Comparison of ENCODE assay signal across 15 cellular contexts in the genomic region with DNA sequence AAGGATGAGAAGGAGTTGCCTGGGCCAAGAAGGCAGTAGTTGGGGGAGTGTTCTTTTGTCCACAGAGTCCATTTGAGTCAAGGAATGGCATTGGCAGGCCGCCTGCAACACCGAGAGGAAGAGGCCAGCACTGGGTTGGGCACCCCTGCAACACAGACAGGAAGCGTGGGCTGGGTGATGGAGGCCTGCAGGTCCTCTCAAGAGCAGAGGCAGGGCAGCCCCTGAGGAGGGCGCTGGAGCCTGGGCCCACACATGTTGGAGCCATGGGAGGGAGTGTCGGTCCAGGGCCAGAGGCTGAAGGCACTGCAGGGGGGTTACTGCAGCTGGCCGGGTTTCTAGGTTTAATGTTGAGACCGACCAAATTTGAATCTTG.
DNase-seq lines count a peak whose midpoint lies in the region; ATAC-seq, FAIRE-seq and TF ChIP-seq lines count a peak whose summit lies in the region.
"Had no signal": no experiment of that assay in that cellular context is flagged by ENCODE, and none has a peak within 500 bp of the region (broad histone marks: within the 10 kb centered on the region; RNA-seq: fewer than 3 reads in every experiment).

No MANE protein-coding gene starts in this region.

- H3K9me3 Mint-ChIP-seq in WTC11, result no peaks in the 10 kb centered on the region
- H3K9me3 Mint-ChIP-seq: T-helper 2 cell treated with Interferon-gamma antibody and Interleukin-4, amounts not matched to agents 5 μg/mL and 100 μg/mL, for 36 hours had no signal

- CTCF ChIA-PET in WTC11 (lab: Charles Lee) (interaction anchor here (1.0 to 3.8 kb wide), 35 partner anchors 9 to 357 kb away, joined by 3 to 69 read pairs (median 9); no protein-coding TSS in a partner anchor), HEK293T (lab: Yijun Ruan, JAX) (interaction anchor here (0.7 to 2.2 kb wide), 8 partner anchors 9 to 263 kb away, joined by 3 to 32 read pairs (median 5); no protein-coding TSS in a partner anchor)

- H3K27me3 Mint-ChIP-seq in WTC11 (ENCODE audit: low read depth), result no peaks in the 10 kb centered on the region; the same call in 1 of the 2 replicates

- ATAC-seq in WTC11 (peak; percentile 65), GM18519 (IDR thresholded peaks at IDR 0.05; ENCODE audit: low FRiP score, unreplicated experiment) (no peak)

- no peaks in the 10 kb centered on the region for H3K4me1 Mint-ChIP-seq in WTC11

- TF ChIP-seq CTCF in WTC11 (IDR thresholded peaks at IDR 0.05), result no peak

- H3K36me3 Mint-ChIP-seq in WTC11, result no peaks in the 10 kb centered on the region

- no peak overlapping the region for H3K27ac Mint-ChIP-seq in WTC11
- H3K27ac Mint-ChIP-seq: T-helper 2 cell treated with Interferon-gamma antibody and Interleukin-4, amounts not matched to agents 5 μg/mL and 100 μg/mL, for 36 hours had no signal

- POLR2A ChIA-PET in WTC11 (lab: Charles Lee), result no interaction called here
- POLR2A ChIA-PET in HEK293T (lab: Yijun Ruan, JAX), result no interaction called here

- FAIRE-seq in GM19239 (lab: Jason Lieb, UNC), result no peak
- FAIRE-seq: GM18507 had no signal

- peak; percentile 22 for DNase-seq in stimulated activated CD4-positive, alpha-beta T cell treated with anti-CD3 and anti-CD28 coated beads, Interleukin-15, amount 100 ng/mL, for 24 hours
- DNase-seq in stimulated activated CD4-positive, alpha-beta T cell treated with anti-CD3 and anti-CD28 coated beads, Interleukin-4, amount 100 ng/mL, for 1 hour, result no peak
- DNase-seq in WTC11 (ENCODE audit: low spot score) (peak; percentile 47), iPS-NIHi11 (ENCODE audit: low spot score) (peak; percentile 52), GM19239 (ENCODE audit: insufficient read length, low spot score) (no peak), HEK293T (ENCODE audit: extremely low spot score) (no peak)
- no peak for DNase-seq in activated CD4-positive, CD25-positive, alpha-beta regulatory T cell treated with anti-CD3 and anti-CD28 coated beads, Interleukin-2, amount 50 U/mL, for 72 hours
- DNase-seq: C1 segment of cervical spinal cord, GF-D8, NCI-H146, NCI-H526 treated with DMSO at 0.1 percent for 48 hours, retina had no signal

- H3K4me3 Mint-ChIP-seq in WTC11, result no peak overlapping the region
- H3K4me3 Mint-ChIP-seq: T-helper 2 cell treated with Interferon-gamma antibody and Interleukin-4, amounts not matched to agents 5 μg/mL and 100 μg/mL, for 36 hours had no signal

TF ChIP-seq in WTC11, 78 proteins besides CTCF, POLR2A, EP300 and RAD21:
- TF ChIP-seq, protein P1, sequence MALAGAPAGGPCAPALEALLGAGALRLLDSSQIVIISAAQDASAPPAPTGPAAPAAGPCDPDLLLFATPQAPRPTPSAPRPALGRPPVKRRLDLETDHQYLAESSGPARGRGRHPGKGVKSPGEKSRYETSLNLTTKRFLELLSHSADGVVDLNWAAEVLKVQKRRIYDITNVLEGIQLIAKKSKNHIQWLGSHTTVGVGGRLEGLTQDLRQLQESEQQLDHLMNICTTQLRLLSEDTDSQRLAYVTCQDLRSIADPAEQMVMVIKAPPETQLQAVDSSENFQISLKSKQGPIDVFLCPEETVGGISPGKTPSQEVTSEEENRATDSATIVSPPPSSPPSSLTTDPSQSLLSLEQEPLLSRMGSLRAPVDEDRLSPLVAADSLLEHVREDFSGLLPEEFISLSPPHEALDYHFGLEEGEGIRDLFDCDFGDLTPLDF (CRISPR knock-in tag; IDR thresholded peaks at IDR 0.05), result no peak
- no peak for TF ChIP-seq ATF1 (CRISPR knock-in tag; IDR thresholded peaks at IDR 0.05)
- TF ChIP-seq MYBL2 (CRISPR knock-in tag; IDR thresholded peaks at IDR 0.05), result no peak
- no peak for TF ChIP-seq RORB (CRISPR knock-in tag; IDR thresholded peaks at IDR 0.05)
- TF ChIP-seq, protein P2, sequence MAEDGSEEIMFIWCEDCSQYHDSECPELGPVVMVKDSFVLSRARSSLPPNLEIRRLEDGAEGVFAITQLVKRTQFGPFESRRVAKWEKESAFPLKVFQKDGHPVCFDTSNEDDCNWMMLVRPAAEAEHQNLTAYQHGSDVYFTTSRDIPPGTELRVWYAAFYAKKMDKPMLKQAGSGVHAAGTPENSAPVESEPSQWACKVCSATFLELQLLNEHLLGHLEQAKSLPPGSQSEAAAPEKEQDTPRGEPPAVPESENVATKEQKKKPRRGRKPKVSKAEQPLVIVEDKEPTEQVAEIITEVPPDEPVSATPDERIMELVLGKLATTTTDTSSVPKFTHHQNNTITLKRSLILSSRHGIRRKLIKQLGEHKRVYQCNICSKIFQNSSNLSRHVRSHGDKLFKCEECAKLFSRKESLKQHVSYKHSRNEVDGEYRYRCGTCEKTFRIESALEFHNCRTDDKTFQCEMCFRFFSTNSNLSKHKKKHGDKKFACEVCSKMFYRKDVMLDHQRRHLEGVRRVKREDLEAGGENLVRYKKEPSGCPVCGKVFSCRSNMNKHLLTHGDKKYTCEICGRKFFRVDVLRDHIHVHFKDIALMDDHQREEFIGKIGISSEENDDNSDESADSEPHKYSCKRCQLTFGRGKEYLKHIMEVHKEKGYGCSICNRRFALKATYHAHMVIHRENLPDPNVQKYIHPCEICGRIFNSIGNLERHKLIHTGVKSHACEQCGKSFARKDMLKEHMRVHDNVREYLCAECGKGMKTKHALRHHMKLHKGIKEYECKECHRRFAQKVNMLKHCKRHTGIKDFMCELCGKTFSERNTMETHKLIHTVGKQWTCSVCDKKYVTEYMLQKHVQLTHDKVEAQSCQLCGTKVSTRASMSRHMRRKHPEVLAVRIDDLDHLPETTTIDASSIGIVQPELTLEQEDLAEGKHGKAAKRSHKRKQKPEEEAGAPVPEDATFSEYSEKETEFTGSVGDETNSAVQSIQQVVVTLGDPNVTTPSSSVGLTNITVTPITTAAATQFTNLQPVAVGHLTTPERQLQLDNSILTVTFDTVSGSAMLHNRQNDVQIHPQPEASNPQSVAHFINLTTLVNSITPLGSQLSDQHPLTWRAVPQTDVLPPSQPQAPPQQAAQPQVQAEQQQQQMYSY (CRISPR knock-in tag; IDR thresholded peaks at IDR 0.05), result no peak
- no peak for TF ChIP-seq ESRRA (CRISPR knock-in tag; IDR thresholded peaks at IDR 0.05; ENCODE audit: borderline replicate concordance)
TF ChIP-seq in WTC11: peak in this region for 0.

TF ChIP-seq in HEK293T, 16 proteins besides CTCF, POLR2A, EP300 and RAD21:
- TF ChIP-seq FOXK2 (IDR thresholded peaks at IDR 0.05) (no peak), HDGF (IDR thresholded peaks at IDR 0.05; ENCODE audit: borderline replicate concordance) (no peak), ELF4 (IDR thresholded peaks at IDR 0.05) (no peak), NFRKB (IDR thresholded peaks at IDR 0.05) (no peak), TARDBP (IDR thresholded peaks at IDR 0.05) (no peak), SUZ12 (IDR thresholded peaks at IDR 0.05) (no peak), ARNT (IDR thresholded peaks at IDR 0.05) (no peak), BHLHE40 (IDR thresholded peaks at IDR 0.05; ENCODE audit: borderline replicate concordance) (no peak), ZNF384 (IDR thresholded peaks at IDR 0.05) (no peak), SP1 (IDR thresholded peaks at IDR 0.05) (no peak), FOXA1 (IDR thresholded peaks at IDR 0.05) (no peak)
- TF ChIP-seq, protein P3, sequence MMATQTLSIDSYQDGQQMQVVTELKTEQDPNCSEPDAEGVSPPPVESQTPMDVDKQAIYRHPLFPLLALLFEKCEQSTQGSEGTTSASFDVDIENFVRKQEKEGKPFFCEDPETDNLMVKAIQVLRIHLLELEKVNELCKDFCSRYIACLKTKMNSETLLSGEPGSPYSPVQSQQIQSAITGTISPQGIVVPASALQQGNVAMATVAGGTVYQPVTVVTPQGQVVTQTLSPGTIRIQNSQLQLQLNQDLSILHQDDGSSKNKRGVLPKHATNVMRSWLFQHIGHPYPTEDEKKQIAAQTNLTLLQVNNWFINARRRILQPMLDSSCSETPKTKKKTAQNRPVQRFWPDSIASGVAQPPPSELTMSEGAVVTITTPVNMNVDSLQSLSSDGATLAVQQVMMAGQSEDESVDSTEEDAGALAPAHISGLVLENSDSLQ (IDR thresholded peaks at IDR 0.05), result no peak

Comparison
In these comparisons a context has a peak if more than half of its experiments do, and no peak if none do; other contexts are left out.
1. DNase-seq: peak in stimulated activated CD4-positive, alpha-beta T cell treated with anti-CD3 and anti-CD28 coated beads, Interleukin-15, amount 100 ng/mL, for 24 hours (single experiment), WTC11 (single experiment) and iPS-NIHi11 (single experiment); none in stimulated activated CD4-positive, alpha-beta T cell treated with anti-CD3 and anti-CD28 coated beads, Interleukin-4, amount 100 ng/mL, for 1 hour (single experiment), GM19239 (single experiment), HEK293T (single experiment) and activated CD4-positive, CD25-positive, alpha-beta regulatory T cell treated with anti-CD3 and anti-CD28 coated beads, Interleukin-2, amount 50 U/mL, for 72 hours (single experiment).